In the genomic region with DNA sequence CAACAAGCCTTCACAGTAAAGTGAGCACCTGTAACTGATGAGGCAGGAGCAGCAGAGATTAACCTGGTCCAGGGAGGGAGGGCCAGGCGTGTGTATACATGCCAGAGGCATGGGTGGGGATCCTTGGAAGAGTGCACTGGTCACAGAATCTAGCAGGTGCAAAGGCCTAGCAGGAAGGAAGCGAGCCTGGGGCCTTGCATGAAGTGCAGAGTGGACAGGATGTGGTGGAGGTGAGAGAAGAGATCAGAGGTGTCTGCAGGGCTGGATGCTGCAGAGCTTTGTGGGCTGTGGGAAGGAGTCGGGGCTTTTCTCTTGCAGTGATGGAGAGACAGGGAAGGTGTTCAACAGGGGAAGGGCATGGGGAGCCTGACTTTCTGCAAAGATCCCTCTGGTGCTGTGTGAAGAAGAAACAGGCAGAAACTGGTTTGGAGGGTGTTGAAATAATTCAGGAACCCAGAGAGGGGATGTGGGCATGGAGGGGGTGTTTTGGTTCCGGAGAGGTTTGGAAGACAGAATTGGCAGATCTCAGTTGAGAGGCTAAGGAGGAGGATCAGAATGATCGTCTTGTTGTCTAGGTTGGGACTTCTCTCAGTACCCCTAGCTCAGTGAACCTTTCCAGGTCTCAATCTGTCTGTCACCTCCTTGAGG, we compare ENCODE assay signal across 10 cellular contexts. TPM values are rescaled to one million over a fixed set of nuclear protein-coding genes. Genes with fewer than 3 reads are reported as not detected.
DNase-seq lines count a peak whose midpoint lies in the region; ATAC-seq and TF ChIP-seq lines count a peak whose summit lies in the region.
"Had no signal": no experiment of that assay in that cellular context is flagged by ENCODE, and none has a peak within 500 bp of the region (broad histone marks: within the 10 kb centered on the region; RNA-seq: fewer than 3 reads in every experiment).

No MANE protein-coding gene starts in this region.

- 42 to 53% methylated on average over 5 of the region's 5 CpGs for WGBS in sigmoid colon, 2 donors

- H3K4me1 ChIP-seq in neutrophil (ENCODE audit: control insufficient read depth in 1 of 2, insufficient read depth in 1 of 2, low read depth in 1 of 2, low read length in 1 of 2), result peaks cover 53 to 58% of the 10 kb centered on the region in 2 experiments
- peaks cover 4 to 17% (median 10%) of the 10 kb centered on the region in 4 donors for H3K4me1 ChIP-seq in sigmoid colon

- TF ChIP-seq EP300 in sigmoid colon (IDR thresholded peaks at IDR 0.05), result no peak

- H3K27ac ChIP-seq in neutrophil, result peak overlapping the region; percentile 81
- H3K27ac ChIP-seq in sigmoid colon, result no peak overlapping the region

- peak overlapping the region; percentile 78 for H3K27ac Mint-ChIP-seq in activated CD4-positive, alpha-beta T cell treated with anti-CD3 and anti-CD28 coated beads, Interleukin-2, amount 10 ng/mL, durations not matched to agents 24 days and 14 days

- H3K27me3 Mint-ChIP-seq in activated CD4-positive, alpha-beta T cell treated with anti-CD3 and anti-CD28 coated beads, Interleukin-2, amount 10 ng/mL, durations not matched to agents 24 days and 14 days, result peaks cover 8% of the 10 kb centered on the region

- ATAC-seq in HG03280 (IDR thresholded peaks at IDR 0.05; ENCODE audit: unreplicated experiment) (peak; percentile 39), HG02884 (IDR thresholded peaks at IDR 0.05; ENCODE audit: unreplicated experiment) (no peak)

- peak overlapping the region; percentile 69 for H3K4me3 Mint-ChIP-seq in activated CD4-positive, alpha-beta T cell treated with anti-CD3 and anti-CD28 coated beads, Interleukin-2, amount 10 ng/mL, durations not matched to agents 24 days and 14 days

- H3K36me3 ChIP-seq in neutrophil, result no peaks in the 10 kb centered on the region
- H3K36me3 ChIP-seq in sigmoid colon, result no peaks in the 10 kb centered on the region

- H3K36me3 Mint-ChIP-seq in activated CD4-positive, alpha-beta T cell treated with anti-CD3 and anti-CD28 coated beads, Interleukin-2, amount 10 ng/mL, durations not matched to agents 24 days and 14 days (ENCODE audit: low read depth), result peaks cover 9% of the 10 kb centered on the region

- TF ChIP-seq POLR2A in sigmoid colon (IDR thresholded peaks at IDR 0.05), result no peak

- H3K4me3 ChIP-seq in neutrophil (ENCODE audit: low read depth in 1 of 2, low read length in 1 of 2) (peak overlapping the region; percentile 9 to 22), sigmoid colon (no peak overlapping the region)

- H3K27me3 ChIP-seq in neutrophil (no peaks in the 10 kb centered on the region), sigmoid colon (peaks cover 0 to 9% (median 0%) of the 10 kb centered on the region in 3 donors)

- no peaks in the 10 kb centered on the region for H3K9me3 Mint-ChIP-seq in activated CD4-positive, alpha-beta T cell treated with anti-CD3 and anti-CD28 coated beads, Interleukin-2, amount 10 ng/mL, durations not matched to agents 24 days and 14 days

- TF ChIP-seq CTCF in neutrophil (IDR thresholded peaks at IDR 0.05), result no peak
- TF ChIP-seq CTCF in sigmoid colon (IDR thresholded peaks at IDR 0.05), result no peak

- no peaks in the 10 kb centered on the region for H3K9me3 ChIP-seq in neutrophil
- no peaks in the 10 kb centered on the region for H3K9me3 ChIP-seq in sigmoid colon

- DNase-seq in NCI-H526 (lab: John Stamatoyannopoulos, UW) (peak; percentile 6 to 13), NCI-H526 treated with DMSO at 0.1 percent for 48 hours (lab: John Stamatoyannopoulos, UW) (no peak), sigmoid colon (no peak), ecto neural progenitor cell (ENCODE audit: low spot score) (no peak)
- peak; percentile 90 for DNase-seq in activated CD4-positive, alpha-beta T cell treated with anti-CD3 and anti-CD28 coated beads, Interleukin-2, amount 10 ng/mL, durations not matched to agents 24 days and 14 days

- peaks cover 50% of the 10 kb centered on the region for H3K4me1 Mint-ChIP-seq in activated CD4-positive, alpha-beta T cell treated with anti-CD3 and anti-CD28 coated beads, Interleukin-2, amount 10 ng/mL, durations not matched to agents 24 days and 14 days

- intact Hi-C loops in activated CD4-positive, alpha-beta T cell treated with anti-CD3 and anti-CD28 coated beads, Interleukin-2, amount 10 ng/mL, durations not matched to agents 24 days and 14 days (cut with micrococcal nuclease), result loop anchor here (5.0 kb wide), 1 partner anchor 50 kb away; no protein-coding TSS in a partner anchor
- intact Hi-C loops in sigmoid colon (cut with DNase I), result loop anchor here (5.0 kb wide), 1 partner anchor 65 kb away; the partner anchor contains the start of gene MIAT

RNA-seq across cellular contexts. Expression of gene TPST2, which starts 2.6 kb away (rescaled TPM):
- 30.0 and 33.5 TPM in 2 replicates for total RNA-seq in activated CD4-positive, alpha-beta T cell treated with anti-CD3 and anti-CD28 coated beads, Interleukin-2, amount 10 ng/mL, durations not matched to agents 24 days and 14 days
- total RNA-seq in sigmoid colon, result 10 to 100 TPM; 15.9 to 24.3 (median 17.2) TPM
- 10 to 100 TPM in 1 of 3 donors, 1 to 10 TPM in 2; 5.1 to 13.8 (median 5.4) TPM for polyA plus RNA-seq in sigmoid colon

RNA-seq across cellular contexts. Expression of gene CRYBB1, which starts 25.3 kb away (rescaled TPM):
- not detected in 2 replicates for total RNA-seq in activated CD4-positive, alpha-beta T cell treated with anti-CD3 and anti-CD28 coated beads, Interleukin-2, amount 10 ng/mL, durations not matched to agents 24 days and 14 days
- 1 to 10 TPM in 1 of 4 donors, under 1 TPM in 1, not detected in 2; 0.82 to 1.8 TPM for total RNA-seq in sigmoid colon
- 1 to 10 TPM in 1 of 3 donors, under 1 TPM in 1, not detected in 1; 0.47 to 3.0 TPM for polyA plus RNA-seq in sigmoid colon
- total RNA-seq: fibroblast of villous mesenchyme, SK-MEL-5 had no signal

RNA-seq across cellular contexts. Expression of gene CRYBA4, which starts 29.3 kb away (rescaled TPM):
- not detected in 2 replicates for total RNA-seq in activated CD4-positive, alpha-beta T cell treated with anti-CD3 and anti-CD28 coated beads, Interleukin-2, amount 10 ng/mL, durations not matched to agents 24 days and 14 days
- not detected for total RNA-seq in sigmoid colon
- polyA plus RNA-seq in sigmoid colon, result not detected
- total RNA-seq: fibroblast of villous mesenchyme had no signal

Comparison
In these comparisons a context has a peak if more than half of its experiments do, and no peak if none do; other contexts are left out.
1. DNase-seq: peak in NCI-H526 (2 of 2) and activated CD4-positive, alpha-beta T cell treated with anti-CD3 and anti-CD28 coated beads, Interleukin-2, amount 10 ng/mL, durations not matched to agents 24 days and 14 days (single experiment); none in NCI-H526 treated with DMSO at 0.1 percent for 48 hours (single experiment), sigmoid colon (single experiment) and ecto neural progenitor cell (single experiment).
2. H3K4me3 ChIP-seq: peak in neutrophil (2 of 2); none in sigmoid colon (0 of 4).